In genomic region chr10:105989995-105990394, GRCh38 we compare ENCODE assay signal across 31 cellular contexts.
"Had no signal": no experiment of that assay in that cellular context is flagged by ENCODE, and none has a peak within 500 bp of the region (broad histone marks: within the 10 kb centered on the region; RNA-seq: fewer than 3 reads in every experiment).

No MANE protein-coding gene starts in this region.

- H3K9me3 Mint-ChIP-seq: activated CD4-positive, alpha-beta T cell treated with anti-CD3 and anti-CD28 coated beads, Interleukin-2, amount 10 ng/mL, durations not matched to agents 7 days and 5 days; activated T-cell treated with anti-CD3 and anti-CD28 coated beads, Interleukin-2, amount 50 U/mL, for 4 hours; WTC11 had no signal

- H3K4me3 Mint-ChIP-seq: activated CD4-positive, alpha-beta T cell treated with anti-CD3 and anti-CD28 coated beads, Interleukin-2, amount 10 ng/mL, durations not matched to agents 7 days and 5 days; activated CD8-positive, alpha-beta T cell treated with anti-CD3 and anti-CD28 coated beads for 36 hours; activated naive CD8-positive, alpha-beta T cell; activated T-cell treated with anti-CD3 and anti-CD28 coated beads, Interleukin-2, amount 50 U/mL, for 4 hours; activated T-helper 17 cell treated with anti-CD3 and anti-CD28 coated beads, Interleukin-2, amount 50 U/mL, for 72 hours; effector memory CD8-positive, alpha-beta T cell; WTC11 had no signal

- H3K36me3 Mint-ChIP-seq: activated naive CD8-positive, alpha-beta T cell; WTC11 had no signal

- H3K9me3 ChIP-seq: esophagus muscularis mucosa, gastrocnemius medialis had no signal

- ATAC-seq: activated CD8-positive, alpha-beta T cell treated with anti-CD3 and anti-CD28 coated beads for 36 hours; activated T-cell treated with anti-CD3 and anti-CD28 coated beads, Interleukin-2, amount 50 U/mL, for 4 hours; activated T-helper 17 cell treated with anti-CD3 and anti-CD28 coated beads, Interleukin-2, amount 50 U/mL, for 72 hours; effector memory CD8-positive, alpha-beta T cell; foreskin keratinocyte; gastrocnemius medialis; WTC11 had no signal

- H3K4me3 ChIP-seq: esophagus muscularis mucosa, gastrocnemius medialis had no signal

- H3K4me1 ChIP-seq: foreskin keratinocyte, gastrocnemius medialis had no signal

- FAIRE-seq: astrocyte, colon had no signal

- H3K27ac Mint-ChIP-seq: activated CD4-positive, alpha-beta T cell treated with anti-CD3 and anti-CD28 coated beads, Interleukin-2, amount 10 ng/mL, durations not matched to agents 7 days and 5 days; activated CD8-positive, alpha-beta T cell treated with anti-CD3 and anti-CD28 coated beads for 36 hours; activated naive CD8-positive, alpha-beta T cell; activated T-helper 17 cell treated with anti-CD3 and anti-CD28 coated beads, Interleukin-2, amount 50 U/mL, for 72 hours; effector memory CD8-positive, alpha-beta T cell; WTC11 had no signal

- DNase-seq: activated CD4-positive, alpha-beta T cell treated with anti-CD3 and anti-CD28 coated beads for 1 hour; activated CD4-positive, alpha-beta T cell treated with anti-CD3 and anti-CD28 coated beads for 4 hours; activated CD4-positive, alpha-beta T cell treated with anti-CD3 and anti-CD28 coated beads, Interleukin-2, amount 10 ng/mL, durations not matched to agents 7 days and 5 days; activated CD4-positive, alpha-beta T cell treated with anti-CD3 and anti-CD28 coated beads, Interleukin-2, amount 50 U/mL, for 48 hours; activated CD8-positive, alpha-beta memory T cell treated with anti-CD3 and anti-CD28 coated beads for 24 hours; activated CD8-positive, alpha-beta T cell treated with anti-CD3 and anti-CD28 coated beads for 36 hours; activated effector memory CD4-positive, alpha-beta T cell treated with Interleukin-2 at 50 U/mL for 16 hours; activated gamma-delta T cell treated with Interleukin-2 at 50 U/mL for 16 hours; activated naive CD4-positive, alpha-beta T cell treated with anti-CD3 and anti-CD28 coated beads, Interleukin-2, amount 50 U/mL, for 16 hours; activated naive CD4-positive, alpha-beta T cell treated with Interleukin-2 at 50 U/mL for 16 hours; activated T-cell treated with anti-CD3 and anti-CD28 coated beads, Interleukin-2, amount 50 U/mL, for 4 hours; amniotic stem cell; anterior cingulate cortex; brain microvascular endothelial cell; caudate nucleus; cortex of kidney; dermis blood vessel endothelial cell; effector CD4-positive, alpha-beta T cell; effector memory CD8-positive, alpha-beta T cell; erythroblast; foreskin keratinocyte; gastrocnemius medialis; glutamatergic neuron; T-helper 2 cell had no signal

- H3K27ac ChIP-seq: brain microvascular endothelial cell, esophagus muscularis mucosa, foreskin keratinocyte, gastrocnemius medialis, VCaP had no signal

- H3K27me3 ChIP-seq: brain microvascular endothelial cell, esophagus muscularis mucosa, foreskin keratinocyte, gastrocnemius medialis had no signal

- H3K27me3 Mint-ChIP-seq: activated CD4-positive, alpha-beta T cell treated with anti-CD3 and anti-CD28 coated beads, Interleukin-2, amount 10 ng/mL, durations not matched to agents 7 days and 5 days; activated naive CD8-positive, alpha-beta T cell; activated T-helper 17 cell treated with anti-CD3 and anti-CD28 coated beads, Interleukin-2, amount 50 U/mL, for 72 hours; effector memory CD8-positive, alpha-beta T cell had no signal

- H3K36me3 ChIP-seq: brain microvascular endothelial cell, esophagus muscularis mucosa, gastrocnemius medialis had no signal

- H3K4me1 Mint-ChIP-seq: activated CD4-positive, alpha-beta T cell treated with anti-CD3 and anti-CD28 coated beads, Interleukin-2, amount 10 ng/mL, durations not matched to agents 7 days and 5 days; activated T-helper 17 cell treated with anti-CD3 and anti-CD28 coated beads, Interleukin-2, amount 50 U/mL, for 72 hours; WTC11 had no signal
